Comparison of ENCODE assay signal across 37 cellular contexts in genomic region chr18:57185434-57185833, GRCh38. TPM values are rescaled to one million over a fixed set of nuclear protein-coding genes. Genes with fewer than 3 reads are reported as not detected.
"Had no signal": no experiment of that assay in that cellular context is flagged by ENCODE, and none has a peak within 500 bp of the region (broad histone marks: within the 10 kb centered on the region; RNA-seq: fewer than 3 reads in every experiment).

No MANE protein-coding gene starts in this region.

- H3K27me3 ChIP-seq: adrenal gland, body of pancreas, brain microvascular endothelial cell, breast epithelium had no signal

- ATAC-seq: activated CD8-positive, alpha-beta T cell treated with anti-CD3 and anti-CD28 coated beads for 36 hours; activated naive CD4-positive, alpha-beta T cell treated with anti-CD3 and anti-CD28 coated beads, Interleukin-2, amount 50 U/mL, for 72 hours; activated T-cell treated with anti-CD3 and anti-CD28 coated beads, Interleukin-2, amount 50 U/mL, for 4 hours; activated T-cell treated with anti-CD3 and anti-CD28 coated beads, Interleukin-2, amount 50 U/mL, for 72 hours; activated T-helper 17 cell treated with anti-CD3 and anti-CD28 coated beads, Interleukin-2, amount 50 U/mL, for 72 hours; body of pancreas had no signal

- H3K27ac ChIP-seq: adrenal gland, body of pancreas, brain microvascular endothelial cell, breast epithelium, VCaP had no signal

- H3K4me3 ChIP-seq: adrenal gland, body of pancreas, breast epithelium had no signal

- DNase-seq: activated B cell treated with CpG ODN at 0.5 μM for 24 hours; activated CD4-positive, alpha-beta memory T cell treated with anti-CD3 and anti-CD28 coated beads for 36 hours; activated CD4-positive, alpha-beta T cell treated with anti-CD3 and anti-CD28 coated beads for 4 hours; activated CD4-positive, alpha-beta T cell treated with anti-CD3 and anti-CD28 coated beads, Interleukin-2, amount 10 ng/mL, durations not matched to agents 24 days and 14 days; activated CD4-positive, alpha-beta T cell treated with anti-CD3 and anti-CD28 coated beads, Interleukin-2, amount 50 U/mL, for 1 hour; activated CD4-positive, alpha-beta T cell treated with anti-CD3 and anti-CD28 coated beads, Interleukin-2, amount 50 U/mL, for 4 hours; activated CD4-positive, CD25-positive, alpha-beta regulatory T cell treated with anti-CD3 and anti-CD28 coated beads, Interleukin-2, amount 50 U/mL, for 72 hours; activated CD8-positive, alpha-beta memory T cell treated with anti-CD3 and anti-CD28 coated beads, Interleukin-2, amount 50 U/mL, for 4 hours; activated CD8-positive, alpha-beta T cell treated with anti-CD3 and anti-CD28 coated beads for 36 hours; activated effector memory CD4-positive, alpha-beta T cell treated with anti-CD3 and anti-CD28 coated beads, Interleukin-2, amount 50 U/mL, for 16 hours; activated gamma-delta T cell treated with Interleukin-2 at 50 U/mL for 16 hours; activated naive CD4-positive, alpha-beta T cell; activated naive CD4-positive, alpha-beta T cell treated with anti-CD3 and anti-CD28 coated beads for 36 hours; activated naive CD4-positive, alpha-beta T cell treated with anti-CD3 and anti-CD28 coated beads, Interleukin-2, amount 50 U/mL, for 16 hours; activated naive CD8-positive, alpha-beta T cell treated with anti-CD3 and anti-CD28 coated beads for 36 hours; activated T-cell treated with anti-CD3 and anti-CD28 coated beads for 4 hours; activated T-cell treated with anti-CD3 and anti-CD28 coated beads, Interleukin-2, amount 50 U/mL, for 1 hour; activated T-cell treated with anti-CD3 and anti-CD28 coated beads, Interleukin-2, amount 50 U/mL, for 4 hours; activated T-cell treated with anti-CD3 and anti-CD28 coated beads, Interleukin-2, amount 50 U/mL, for 72 hours; adrenal gland; amniotic stem cell; aorta; body of pancreas; brain microvascular endothelial cell; central memory CD4-positive, alpha-beta T cell; T-helper 2 cell; T-helper 9 cell had no signal

- FAIRE-seq: astrocyte, TTC549 had no signal

- H3K36me3 ChIP-seq: adrenal gland, brain microvascular endothelial cell, breast epithelium had no signal

- H3K4me1 ChIP-seq: adrenal gland, body of pancreas, breast epithelium had no signal

RNA-seq across cellular contexts. Expression of gene BOD1L2, which starts 38.5 kb away (rescaled TPM):
- total RNA-seq: activated B cell treated with CpG ODN at 0.5 μM for 24 hours; activated CD4-positive, alpha-beta memory T cell treated with anti-CD3 and anti-CD28 coated beads for 36 hours; activated CD4-positive, alpha-beta T cell treated with anti-CD3 and anti-CD28 coated beads, Interleukin-2, amount 10 ng/mL, durations not matched to agents 24 days and 14 days; activated CD8-positive, alpha-beta memory T cell treated with anti-CD3 and anti-CD28 coated beads for 36 hours; activated CD8-positive, alpha-beta T cell treated with anti-CD3 and anti-CD28 coated beads for 36 hours; activated naive CD4-positive, alpha-beta T cell treated with anti-CD3 and anti-CD28 coated beads for 36 hours; activated naive CD4-positive, alpha-beta T cell treated with anti-CD3 and anti-CD28 coated beads, Interleukin-2, amount 50 U/mL, for 72 hours; activated naive CD8-positive, alpha-beta T cell treated with anti-CD3 and anti-CD28 coated beads for 36 hours; activated T-cell treated with anti-CD3 and anti-CD28 coated beads, Interleukin-2, amount 50 U/mL, for 4 hours; activated T-cell treated with anti-CD3 and anti-CD28 coated beads, Interleukin-2, amount 50 U/mL, for 72 hours; activated T-helper 1 cell treated with anti-CD3 and anti-CD28 coated beads, Interleukin-12 subunit alpha, Interleukin-12 subunit beta, Interleukin-2, Interleukin-4 antibody, amounts not matched to agents 30 ng/mL and 10 ng/mL and 1 ng/mL, durations not matched to agents 14 hours and 24 hours and 36 hours; activated T-helper 17 cell treated with anti-CD3 and anti-CD28 coated beads, Interleukin-2, amount 50 U/mL, for 72 hours; adrenal gland; aorta; astrocyte; body of pancreas; breast epithelium; cardiac septum; chondrocyte had no signal
- polyA plus RNA-seq: adrenal gland had no signal
